In genomic region chr19:41232686-41233085, GRCh38 we compare ENCODE assay signal across 1 cellular context.
TF ChIP-seq lines count a peak whose summit lies in the region.

No MANE protein-coding gene starts in this region.

TF ChIP-seq in IMR-90, 13 proteins besides CTCF, POLR2A, EP300 and RAD21 (continued from another document):
- TF ChIP-seq FOS (IDR thresholded peaks at IDR 0.05; ENCODE audit: low read depth, low read length) (no peak), USF2 (IDR thresholded peaks at IDR 0.05; ENCODE audit: low read depth, low read length) (no peak), SMC3 (IDR thresholded peaks at IDR 0.05; ENCODE audit: low read depth, low read length) (no peak), NFE2L2 (IDR thresholded peaks at IDR 0.05; ENCODE audit: low read depth, low read length) (no peak)
TF ChIP-seq in IMR-90: peak in this region for 0.
